In genomic region chr19:49473868-49474544, GRCh38 we compare ENCODE assay signal across 8 cellular contexts. TPM values are rescaled to one million over a fixed set of nuclear protein-coding genes. Genes with fewer than 3 reads are reported as not detected.
DNase-seq lines count a peak whose midpoint lies in the region; TF ChIP-seq lines count a peak whose summit lies in the region.

Gene FLT3LG, plus strand, starts transcription at chr19:49474215. Its CDS starts 425 bp downstream, at chr19:49474640.

- H3K36me3 ChIP-seq in SJCRH30 (no peaks in the 10 kb centered on the region), osteoblast (ENCODE audit: insufficient read depth, low read length) (no peaks in the 10 kb centered on the region), thymus (ENCODE audit: control insufficient read depth, insufficient read depth) (peaks cover 6% of the 10 kb centered on the region)

- H3K9me3 ChIP-seq in SJCRH30 (replicated peaks) (no peaks in the 10 kb centered on the region), osteoblast (ENCODE audit: low read depth, low read length) (no peaks in the 10 kb centered on the region), thymus (ENCODE audit: control insufficient read depth) (no peaks in the 10 kb centered on the region)

- H3K4me1 ChIP-seq in SJCRH30: peaks cover 5% of the 10 kb centered on the region; the same call in 1 of the 2 replicates
- H3K4me1 ChIP-seq in osteoblast (ENCODE audit: insufficient read depth, low read length): peaks cover 6% of the 10 kb centered on the region
- H3K4me1 ChIP-seq in thymus (ENCODE audit: control insufficient read depth, insufficient read depth, low read length): peaks cover 31% of the 10 kb centered on the region

- DNase-seq in GM19240 (ENCODE audit: insufficient read length, low spot score): peak; percentile 98
- DNase-seq in HuH-7.5 (ENCODE audit: low spot score): peak; percentile 93
- DNase-seq in SJCRH30: peak; percentile 67 to 82
- peak; percentile 88 for DNase-seq in activated gamma-delta T cell treated with anti-CD3 and anti-CD28 coated beads, Interleukin-2, amount 50 U/mL, for 16 hours (ENCODE audit: low read depth)
- DNase-seq in germinal center (ENCODE audit: low spot score): peak; percentile 92
- DNase-seq in osteoblast (ENCODE audit: insufficient read length, low spot score, missing footprints): peak; percentile 100

- H3K27me3 ChIP-seq in SJCRH30: no peaks in the 10 kb centered on the region
- H3K27me3 ChIP-seq in osteoblast (ENCODE audit: insufficient read depth, low read length): no peaks in the 10 kb centered on the region
- no peaks in the 10 kb centered on the region for H3K27me3 ChIP-seq in thymus (ENCODE audit: control insufficient read depth, insufficient read depth)

- peak within 1 kb of the TSS; percentile 93 for H3K4me2 ChIP-seq in osteoblast (ENCODE audit: insufficient read depth, low read length)

- H3K27ac ChIP-seq in C4-2B (no peak within 1 kb of the TSS), SJCRH30 (no peak within 1 kb of the TSS), osteoblast (ENCODE audit: low read depth, low read length) (no peak within 1 kb of the TSS), thymus (ENCODE audit: low read depth) (peak within 1 kb of the TSS; percentile 99)

- no peaks in the 10 kb centered on the region for H4K20me1 ChIP-seq in osteoblast (ENCODE audit: insufficient read depth, low read length)

- H3K79me2 ChIP-seq in osteoblast (ENCODE audit: insufficient read depth, low read length): no peaks in the 10 kb centered on the region

- TF ChIP-seq CTCF in C4-2B (conservative IDR thresholded peaks at IDR 0.05) (peak; percentile 99), osteoblast (IDR thresholded peaks at IDR 0.05; ENCODE audit: extremely low read depth, low read depth, low read length) (peak; percentile 93)

- H2AFZ ChIP-seq in osteoblast (ENCODE audit: low read length): peak within 1 kb of the TSS; percentile 91

- WGBS in thymus: under 1% methylated on average over 33 of the region's 33 CpGs

- H3K4me3 ChIP-seq in SJCRH30: peak within 1 kb of the TSS; percentile 59
- peak within 1 kb of the TSS; percentile 92 for H3K4me3 ChIP-seq in osteoblast (ENCODE audit: insufficient read depth, low read length)
- peak within 1 kb of the TSS; percentile 88 for H3K4me3 ChIP-seq in thymus (ENCODE audit: low read length)

RNA-seq across cellular contexts. Expression of gene FLT3LG, which starts in this region (rescaled TPM):
- total RNA-seq in SJCRH30 (2014; rRNA removed; shearing (Covaris generic)): 0.61 and 1.0 TPM in 2 replicates
- 4.3 and 6.5 TPM in 2 replicates for total RNA-seq in osteoblast
- 32.1 TPM for polyA plus RNA-seq in thymus
